ENCODE assay signal across 15 cellular contexts in genomic region chr5:164051745-164052144, GRCh38.
"Had no signal": no experiment of that assay in that cellular context is flagged by ENCODE, and none has a peak within 500 bp of the region (broad histone marks: within the 10 kb centered on the region; RNA-seq: fewer than 3 reads in every experiment).

No MANE protein-coding gene starts in this region.

- H3K9me3 ChIP-seq: sigmoid colon, thoracic aorta had no signal

- H3K27me3 ChIP-seq: sigmoid colon had no signal

- H3K36me3 ChIP-seq: sigmoid colon, thoracic aorta had no signal

- H3K4me1 ChIP-seq: sigmoid colon had no signal

- DNase-seq: activated CD4-positive, alpha-beta T cell treated with anti-CD3 and anti-CD28 coated beads, Interleukin-2, amount 50 U/mL, for 4 hours; activated CD4-positive, CD25-positive, alpha-beta regulatory T cell treated with anti-CD3 and anti-CD28 coated beads, Interleukin-2, amount 50 U/mL, for 72 hours; activated naive CD8-positive, alpha-beta T cell treated with anti-CD3 and anti-CD28 coated beads, Interleukin-2, amount 10 ng/mL, durations not matched to agents 7 days and 5 days; effector memory CD8-positive, alpha-beta T cell; erythroblast; foreskin melanocyte; head of caudate nucleus; left colon; occipital lobe; sigmoid colon; stimulated activated CD4-positive, alpha-beta T cell treated with anti-CD3 and anti-CD28 coated beads, Interleukin-15, amount 100 ng/mL, for 24 hours; stimulated activated CD4-positive, alpha-beta T cell treated with anti-CD3 and anti-CD28 coated beads, Interleukin-4, amount 100 ng/mL, for 4 hours; stimulated activated naive CD8-positive, alpha-beta T cell treated with anti-CD3 and anti-CD28 coated beads, Interleukin-15, amount 100 ng/mL, for 72 hours; SW 1271 had no signal

- H3K4me3 ChIP-seq: sigmoid colon, thoracic aorta had no signal

- ATAC-seq: effector memory CD8-positive, alpha-beta T cell; left colon; stimulated activated naive CD8-positive, alpha-beta T cell treated with anti-CD3 and anti-CD28 coated beads, Interleukin-15, amount 100 ng/mL, for 72 hours had no signal

- H3K27ac ChIP-seq: sigmoid colon, thoracic aorta had no signal
